Comparison of ENCODE assay signal across 28 cellular contexts in the genomic region with DNA sequence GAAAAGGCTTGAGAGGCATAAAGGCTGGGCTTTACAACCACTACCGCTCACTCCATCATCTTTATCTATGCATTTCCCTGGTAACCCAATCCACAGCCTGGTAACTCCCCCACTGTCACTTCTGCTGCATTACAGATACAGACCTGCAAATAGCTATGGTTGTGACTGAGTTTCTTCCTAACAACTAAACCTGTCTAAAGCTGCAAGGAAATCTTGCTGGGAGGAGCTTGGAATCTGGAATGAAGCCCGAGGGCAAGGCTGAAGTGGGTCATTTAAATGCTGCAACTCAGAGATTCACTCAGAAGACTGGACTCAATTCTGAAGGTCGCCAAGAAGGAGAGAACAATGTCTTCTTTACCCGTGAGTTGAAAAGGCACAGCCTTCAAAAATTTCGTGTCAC. TPM values are rescaled to one million over a fixed set of nuclear protein-coding genes. Genes with fewer than 3 reads are reported as not detected.
"Had no signal": no experiment of that assay in that cellular context is flagged by ENCODE, and none has a peak within 500 bp of the region (broad histone marks: within the 10 kb centered on the region; RNA-seq: fewer than 3 reads in every experiment).

A gene with protein sequence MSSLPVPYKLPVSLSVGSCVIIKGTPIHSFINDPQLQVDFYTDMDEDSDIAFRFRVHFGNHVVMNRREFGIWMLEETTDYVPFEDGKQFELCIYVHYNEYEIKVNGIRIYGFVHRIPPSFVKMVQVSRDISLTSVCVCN (plus strand): TSS at position 301 of the 400 bp plus-strand sequence. CDS start 45 bp downstream, at position 346.

- H3K9ac ChIP-seq: parathyroid adenoma had no signal

- H3K4me3 ChIP-seq: body of pancreas, cardiac muscle cell, left ventricle myocardium inferior, upper lobe of right lung had no signal

- ATAC-seq: activated CD8-positive, alpha-beta T cell treated with anti-CD3 and anti-CD28 coated beads, Interleukin-2, amount 10 ng/mL, durations not matched to agents 7 days and 5 days; body of pancreas; right cardiac atrium; stimulated activated naive CD8-positive, alpha-beta T cell treated with anti-CD3 and anti-CD28 coated beads, Interleukin-15, Interleukin-2, amounts not matched to agents 100 U/mL and 50 U/mL, for 24 hours; upper lobe of right lung had no signal

- H3K4me1 ChIP-seq: body of pancreas, left ventricle myocardium inferior, parathyroid adenoma, upper lobe of right lung had no signal

- H3K27me3 ChIP-seq: body of pancreas, cardiac muscle cell, upper lobe of right lung had no signal

- H3K36me3 ChIP-seq: cardiac muscle cell, left ventricle myocardium inferior, upper lobe of right lung had no signal

- H3K79me2 ChIP-seq: parathyroid adenoma had no signal

- DNase-seq: activated CD4-positive, alpha-beta T cell treated with anti-CD3 and anti-CD28 coated beads for 1 hour; activated CD4-positive, alpha-beta T cell treated with anti-CD3 and anti-CD28 coated beads, Interleukin-2, amount 50 U/mL, for 1 hour; activated CD8-positive, alpha-beta T cell treated with anti-CD3 and anti-CD28 coated beads, Interleukin-2, amount 10 ng/mL, durations not matched to agents 7 days and 5 days; activated gamma-delta T cell treated with Interleukin-2 at 50 U/mL for 16 hours; activated T-cell treated with anti-CD3 and anti-CD28 coated beads, Interleukin-2, amount 50 U/mL, for 1 hour; anterior cingulate cortex; body of pancreas; dermis blood vessel endothelial cell; effector CD8-positive, alpha-beta T cell; erythroblast; foreskin fibroblast; immature natural killer cell; left ventricle myocardium inferior; right cardiac atrium; stimulated activated CD4-positive, alpha-beta T cell treated with anti-CD3 and anti-CD28 coated beads, Interleukin-12 subunit alpha, Interleukin-12 subunit beta, amount 100 ng/mL, for 4 hours; stimulated activated CD4-positive, alpha-beta T cell treated with anti-CD3 and anti-CD28 coated beads, Interleukin-4, amount 100 ng/mL, for 4 hours; stimulated activated naive CD8-positive, alpha-beta T cell treated with anti-CD3 and anti-CD28 coated beads, Interleukin-15, Interleukin-2, amounts not matched to agents 100 U/mL and 50 U/mL, for 24 hours; upper lobe of right lung had no signal

- H3K27ac ChIP-seq: body of pancreas, cardiac muscle cell, left ventricle myocardium inferior, parathyroid adenoma, upper lobe of right lung had no signal

RNA-seq across cellular contexts. Expression of the gene that starts here (rescaled TPM):
- total RNA-seq: activated CD8-positive, alpha-beta T cell treated with anti-CD3 and anti-CD28 coated beads, Interleukin-2, amount 10 ng/mL, durations not matched to agents 7 days and 5 days; body of pancreas; cardiac muscle cell; dermis blood vessel endothelial cell; fibroblast of lung; glomerular endothelial cell; kidney epithelial cell; left ventricle myocardium inferior; mononuclear cell; myocyte; pulmonary artery endothelial cell; right cardiac atrium; skeletal muscle tissue; subcutaneous adipose tissue; upper lobe of right lung had no signal
- polyA plus RNA-seq: cardiac muscle cell, fibroblast of lung, immature natural killer cell, right cardiac atrium had no signal
